In the genomic region with DNA sequence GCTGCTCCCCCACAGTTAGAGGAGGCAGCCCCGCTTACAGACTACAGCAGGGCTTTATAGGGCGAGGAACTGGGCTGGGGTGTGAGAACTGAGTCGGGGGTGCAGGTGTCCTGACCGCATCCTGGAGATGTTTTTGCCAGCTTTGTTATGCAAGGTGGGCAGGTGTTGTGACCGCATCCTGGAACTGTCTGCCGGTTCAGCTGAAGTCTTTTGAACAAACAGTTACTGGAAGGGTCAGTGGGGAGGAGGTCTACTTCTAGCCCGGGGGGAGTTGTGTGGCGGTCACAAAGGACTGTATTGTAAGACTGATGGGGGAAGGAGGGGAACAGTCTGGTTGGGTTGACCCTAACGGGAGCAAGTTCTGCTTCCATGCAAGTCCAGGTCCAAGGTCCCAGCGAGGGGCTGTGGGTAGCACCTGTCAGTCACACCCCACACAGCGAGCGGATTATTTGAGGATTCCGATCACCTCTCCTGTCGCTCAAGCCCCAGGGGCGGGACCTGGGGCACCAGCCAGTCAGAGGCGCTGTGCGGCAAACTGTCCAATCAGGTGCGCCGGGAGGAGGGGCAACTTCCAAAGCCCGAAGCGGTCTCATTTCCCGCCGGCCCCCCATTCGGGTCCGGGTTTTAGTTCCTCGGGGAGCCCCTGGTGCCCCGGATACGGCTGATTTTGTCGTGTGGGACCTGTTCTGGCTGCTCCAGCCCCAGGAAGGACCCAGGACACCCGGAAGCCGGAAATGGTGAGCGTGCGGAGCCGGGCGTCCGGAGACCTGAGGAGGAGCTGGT, we compare ENCODE assay signal across 8 cellular contexts. TPM values are rescaled to one million over a fixed set of nuclear protein-coding genes. Genes with fewer than 3 reads are reported as not detected.
DNase-seq lines count a peak whose midpoint lies in the region; ATAC-seq and TF ChIP-seq lines count a peak whose summit lies in the region.

ZNF101 (plus strand) TSS at position 610 of the 783 bp plus-strand sequence; CDS start at position 735, 125 bp downstream.

- peak; percentile 78 for TF ChIP-seq POLR2A in GM15510 (IDR thresholded peaks at IDR 0.05; ENCODE audit: borderline replicate concordance, extremely low read depth, insufficient read length)
- peak in 1 of 2 donors; percentile 16 for TF ChIP-seq POLR2A in adrenal gland (IDR thresholded peaks at IDR 0.05)
- TF ChIP-seq POLR2A in upper lobe of left lung (IDR thresholded peaks at IDR 0.05), result peak in 2 of 4 donors; percentile 41 to 69

- H3K9me3 ChIP-seq in adrenal gland (replicated peaks in 1 of 3) (no peaks in the 10 kb centered on the region), heart right ventricle (peaks cover 0 to 14% (median 0%) of the 10 kb centered on the region in 11 donors), upper lobe of left lung (no peaks in the 10 kb centered on the region)

- TF ChIP-seq CTCF in adrenal gland (IDR thresholded peaks at IDR 0.05) (no peak), heart right ventricle (IDR thresholded peaks at IDR 0.05) (no peak), upper lobe of left lung (IDR thresholded peaks at IDR 0.05) (no peak)

- 4 to 10% (median 7%) methylated on average over 14 to 36 of the region's 36 CpGs for WGBS in adrenal gland, 4 donors
- 4 to 5% methylated on average over 36 of the region's 36 CpGs for WGBS in heart right ventricle, 2 donors
- WGBS in upper lobe of left lung, 2 donors, result 7% methylated on average over 13 to 24 of the region's 36 CpGs

- peak within 1 kb of the TSS; percentile 40 to 95 (median 81) for H3K4me3 ChIP-seq in adrenal gland
- peak within 1 kb of the TSS; percentile 66 to 99 (median 94) for H3K4me3 ChIP-seq in heart right ventricle
- peak within 1 kb of the TSS; percentile 71 to 95 (median 90) for H3K4me3 ChIP-seq in upper lobe of left lung

- H3K27me3 ChIP-seq in adrenal gland (no peaks in the 10 kb centered on the region), heart right ventricle (no peaks in the 10 kb centered on the region), upper lobe of left lung (no peaks in the 10 kb centered on the region)

- no peak for TF ChIP-seq EP300 in upper lobe of left lung (IDR thresholded peaks at IDR 0.05)

- H3K4me1 ChIP-seq in adrenal gland (replicated peaks in 1 of 2) (peaks cover 5% of the 10 kb centered on the region in 2 donors), heart right ventricle (peaks cover 0 to 29% (median 14%) of the 10 kb centered on the region in 9 donors), upper lobe of left lung (peaks cover 12 to 28% (median 17%) of the 10 kb centered on the region in 4 donors)

- peak; percentile 94 for DNase-seq in NCI-H146 treated with DMSO at 0.1 percent for 48 hours (lab: John Stamatoyannopoulos, UW; ENCODE audit: unreplicated experiment)
- DNase-seq in T-helper 1 cell, result peak; percentile 87 to 98 (median 89)
- peak; percentile 89 to 96 (median 92) for DNase-seq in adrenal gland
- DNase-seq in heart right ventricle, result peak; percentile 92 to 94
- peak; percentile 91 to 99 (median 96) for DNase-seq in posterior cingulate gyrus
- peak; percentile 95 to 97 for DNase-seq in upper lobe of left lung

- intact Hi-C loops in adrenal gland (cut with DNase I) (no loop called here), heart right ventricle (cut with DNase I) (loop anchor here in 4 of 10 donors (2.0 to 10.0 kb wide), 6 partner anchors 64 to 236 kb away; partner anchors contain the start of genes ZNF506 (in 2 of the 4), ZNF14 (in 1 of the 4) and ZNF93 (in 1 of the 4)), posterior cingulate gyrus (cut with DNase I) (loop anchor here (10.0 kb wide), 1 partner anchor 196 kb away; the partner anchor contains the start of gene ZNF253)

- ATAC-seq in HG02884 (IDR thresholded peaks at IDR 0.05; ENCODE audit: unreplicated experiment), result peak; percentile 65
- peak; percentile 74 to 89 (median 85) for ATAC-seq in heart right ventricle
- peak; percentile 92 for ATAC-seq in upper lobe of left lung (ENCODE audit: low FRiP score in 2 of 2)

- no peaks in the 10 kb centered on the region for H3K36me3 ChIP-seq in adrenal gland (replicated peaks in 1 of 2)
- peaks cover 0 to 18% (median 0%) of the 10 kb centered on the region in 9 donors for H3K36me3 ChIP-seq in heart right ventricle
- peaks cover 0 to 9% (median 3%) of the 10 kb centered on the region in 4 donors for H3K36me3 ChIP-seq in upper lobe of left lung

- H3K27ac ChIP-seq in adrenal gland, result peak within 1 kb of the TSS in 4 of 5 donors; percentile 57 to 91 (median 70)
- H3K27ac ChIP-seq in heart right ventricle, result peak within 1 kb of the TSS in 9 of 10 donors; percentile 70 to 96 (median 79)
- H3K27ac ChIP-seq in upper lobe of left lung, result peak within 1 kb of the TSS; percentile 89 to 95 (median 93)

RNA-seq across cellular contexts. Expression of gene ZNF101, which starts in this region (rescaled TPM):
- total RNA-seq in adrenal gland, result 1 to 10 TPM; 1.3 to 9.8 (median 6.8) TPM
- polyA plus RNA-seq in adrenal gland, result 10 to 100 TPM in 1 of 3 donors, 1 to 10 TPM in 2; 6.0 to 11.8 (median 6.2) TPM
- 1 to 10 TPM; 2.5 to 5.7 (median 3.8) TPM for total RNA-seq in heart right ventricle
- 1 to 10 TPM; 3.1 to 6.9 TPM for polyA plus RNA-seq in heart right ventricle
- total RNA-seq in upper lobe of left lung, result 10 to 100 TPM in 4 of 6 donors, 1 to 10 TPM in 2; 3.4 to 16.1 (median 11.1) TPM

Comparison
In these comparisons a context has a peak if more than half of its experiments do, and no peak if none do; other contexts are left out.
1. Peak in every context shown above with its lines: DNase-seq, ATAC-seq, H3K4me3 ChIP-seq and H3K27ac ChIP-seq.